In the genomic region with DNA sequence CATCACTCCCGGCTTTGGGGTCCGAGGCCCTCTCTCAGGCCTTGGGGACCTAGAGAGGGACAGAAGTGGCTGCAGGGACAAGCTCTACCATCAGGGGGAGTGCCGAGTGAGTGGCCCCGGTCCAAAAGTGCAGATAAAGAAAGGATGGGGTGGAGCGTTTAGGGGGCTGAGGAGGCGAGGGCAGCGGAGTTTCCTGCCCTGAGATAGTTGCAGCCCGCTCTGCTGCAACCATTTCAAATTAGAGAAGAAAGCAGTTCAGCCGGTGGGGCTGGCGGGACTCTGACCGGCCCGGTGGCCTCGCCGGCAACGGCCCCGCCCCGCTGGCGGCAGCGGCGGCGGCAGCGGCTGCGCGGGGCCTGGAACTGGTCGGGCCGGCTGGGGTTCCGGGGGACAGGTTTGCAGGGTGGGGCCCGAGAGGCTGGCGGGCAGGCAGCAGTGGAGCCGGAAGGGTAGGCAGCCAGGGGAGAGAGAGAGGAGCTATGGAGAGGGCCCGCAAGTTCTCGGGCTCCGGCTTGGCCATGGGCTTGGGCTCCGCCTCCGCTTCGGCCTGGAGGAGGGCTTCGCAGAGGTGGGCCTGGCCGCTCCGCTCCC, we compare ENCODE assay signal across 1 cellular context.
TF ChIP-seq lines count a peak whose summit lies in the region.

No MANE protein-coding gene starts in this region.

TF ChIP-seq in endothelial cell of umbilical vein, 7 proteins besides CTCF, POLR2A, EP300 and RAD21 (continued from another document):
- TF ChIP-seq EZH2 (IDR thresholded peaks at IDR 0.05; ENCODE audit: borderline replicate concordance, low read depth, low read length, severe bottlenecking) (no peak), MAX (IDR thresholded peaks at IDR 0.05; ENCODE audit: insufficient read depth, insufficient read length) (no peak)
